ENCODE assay signal across 8 cellular contexts in genomic region chr1:20732588-20733360, GRCh38. TPM values are rescaled to one million over a fixed set of nuclear protein-coding genes. Genes with fewer than 3 reads are reported as not detected.
DNase-seq lines count a peak whose midpoint lies in the region; ATAC-seq, FAIRE-seq and TF ChIP-seq lines count a peak whose summit lies in the region.

Gene SH2D5 (minus strand): TSS chr1:20732703. CDS start chr1:20728044, 4,659 bp downstream.

- H3K4me3 ChIP-seq in SK-N-SH (ENCODE audit: low read depth in 2 of 2, low read length in 1 of 2) (peak within 1 kb of the TSS; percentile 57 to 68), pancreas (peak within 1 kb of the TSS; percentile 33 to 53 (median 47)), thyroid gland (replicated peaks in 1 of 3) (peak within 1 kb of the TSS in 2 of 3 donors; percentile 3 to 47)

- no peaks in the 10 kb centered on the region for H4K20me1 ChIP-seq in SK-N-SH (ENCODE audit: insufficient read depth)

- H3K27me3 ChIP-seq in SK-N-SH (ENCODE audit: insufficient read depth) (no peaks in the 10 kb centered on the region), pancreas (no peaks in the 10 kb centered on the region), thyroid gland (no peaks in the 10 kb centered on the region)

- H3F3A ChIP-seq in SK-N-SH (replicated peaks; ENCODE audit: insufficient read depth), result peaks cover 21% of the 10 kb centered on the region

- H2AFZ ChIP-seq in SK-N-SH (ENCODE audit: low read depth), result peak within 1 kb of the TSS; percentile 60; the same call in 1 of the 2 replicates

- no peaks in the 10 kb centered on the region; the same call in 1 of the 2 replicates for H3K79me2 ChIP-seq in SK-N-SH (ENCODE audit: insufficient read depth)

- ATAC-seq in activated naive CD8-positive, alpha-beta T cell treated with anti-CD3 and anti-CD28 coated beads, Interleukin-2, amount 10 ng/mL, durations not matched to agents 7 days and 5 days (ENCODE audit: low read depth), result peak; percentile 78
- ATAC-seq in Right ventricle myocardium superior (ENCODE audit: poor library complexity), result peak; percentile 75
- peak; percentile 88 to 89 (median 88) for ATAC-seq in pancreas

- peaks cover 10% of the 10 kb centered on the region for H3K36me3 Mint-ChIP-seq in activated naive CD8-positive, alpha-beta T cell treated with anti-CD3 and anti-CD28 coated beads, Interleukin-2, amount 10 ng/mL, durations not matched to agents 7 days and 5 days

- peak within 1 kb of the TSS; percentile 96 for H3K4me2 ChIP-seq in SK-N-SH

- TF ChIP-seq POLR2A in thyroid gland (IDR thresholded peaks at IDR 0.05), result peak in 1 of 2 donors; percentile 58

- no peaks in the 10 kb centered on the region for H3K9me3 Mint-ChIP-seq in activated naive CD8-positive, alpha-beta T cell treated with anti-CD3 and anti-CD28 coated beads, Interleukin-2, amount 10 ng/mL, durations not matched to agents 7 days and 5 days

- intact Hi-C loops in Right ventricle myocardium superior (cut with DNase I), result no loop called here
- intact Hi-C loops in pancreas (cut with DNase I), result no loop called here
- intact Hi-C loops in thyroid gland (cut with DNase I), result no loop called here

- H3K9me2 ChIP-seq in SK-N-SH, result no peaks in the 10 kb centered on the region

- H3K36me3 ChIP-seq in SK-N-SH (replicated peaks in 1 of 2; ENCODE audit: control insufficient read depth in 1 of 2, insufficient read depth in 2 of 2, low read length in 1 of 2) (peaks cover 7 to 18% of the 10 kb centered on the region in 2 experiments), pancreas (no peaks in the 10 kb centered on the region), thyroid gland (no peaks in the 10 kb centered on the region)

- H3K27ac ChIP-seq in SK-N-SH (ENCODE audit: low read depth in 2 of 2, low read length in 1 of 2), result peak within 1 kb of the TSS; percentile 16 to 90; a peak in 3 of 4 replicates
- peak within 1 kb of the TSS in 2 of 4 donors; percentile 10 to 30 for H3K27ac ChIP-seq in pancreas
- H3K27ac ChIP-seq in thyroid gland, result peak within 1 kb of the TSS; percentile 50 to 93 (median 90)

- DNase-seq in Caki2 (ENCODE audit: low read depth), result peak; percentile 97
- peak; percentile 82 for DNase-seq in GM20000 (ENCODE audit: low spot score)
- peak; percentile 29 for DNase-seq in KG1 (lab: John Stamatoyannopoulos, UW)
- peak; percentile 73 for DNase-seq in SK-N-SH
- DNase-seq in activated naive CD8-positive, alpha-beta T cell treated with anti-CD3 and anti-CD28 coated beads, Interleukin-2, amount 10 ng/mL, durations not matched to agents 7 days and 5 days, result peak; percentile 52
- peak; percentile 63 for DNase-seq in Right ventricle myocardium superior
- DNase-seq in pancreas, result peak; percentile 68 to 84 (median 76)
- peak; percentile 92 to 93 for DNase-seq in thyroid gland

- POLR2A ChIA-PET in SK-N-SH (lab: Yijun Ruan, JAX), result interaction anchor here (1.1 kb wide), 1 partner anchor 14 kb away, joined by 3 read pairs; no protein-coding TSS in a partner anchor
- POLR2A ChIA-PET in activated naive CD8-positive, alpha-beta T cell treated with anti-CD3 and anti-CD28 coated beads, Interleukin-2, amount 10 ng/mL, durations not matched to agents 7 days and 5 days (lab: Charles Lee), result no interaction called here

- FAIRE-seq in pancreas (lab: Jason Lieb, UNC), result peak; percentile 74

- in situ Hi-C loops in Caki2 (cut with HindIII; ENCODE audit: low pct_unique_long_range_greater_than_20kb, low sequenced_read_pairs), result no loop called here

- TF ChIP-seq RAD21 in SK-N-SH (IDR thresholded peaks at IDR 0.05; ENCODE audit: low read length), result peak; percentile 52

- no peak within 1 kb of the TSS for H3K27ac Mint-ChIP-seq in activated naive CD8-positive, alpha-beta T cell treated with anti-CD3 and anti-CD28 coated beads, Interleukin-2, amount 10 ng/mL, durations not matched to agents 7 days and 5 days

- peak within 1 kb of the TSS; percentile 79 for H3K9ac ChIP-seq in SK-N-SH

- peaks cover 31% of the 10 kb centered on the region for H3K27me3 Mint-ChIP-seq in activated naive CD8-positive, alpha-beta T cell treated with anti-CD3 and anti-CD28 coated beads, Interleukin-2, amount 10 ng/mL, durations not matched to agents 7 days and 5 days

- peaks cover 14% of the 10 kb centered on the region for H3K4me1 Mint-ChIP-seq in activated naive CD8-positive, alpha-beta T cell treated with anti-CD3 and anti-CD28 coated beads, Interleukin-2, amount 10 ng/mL, durations not matched to agents 7 days and 5 days

- H3K9me3 ChIP-seq in SK-N-SH (no peaks in the 10 kb centered on the region), pancreas (no peaks in the 10 kb centered on the region), thyroid gland (no peaks in the 10 kb centered on the region)

- peak within 1 kb of the TSS; percentile 80 for H3K4me3 Mint-ChIP-seq in activated naive CD8-positive, alpha-beta T cell treated with anti-CD3 and anti-CD28 coated beads, Interleukin-2, amount 10 ng/mL, durations not matched to agents 7 days and 5 days

- TF ChIP-seq CTCF in GM20000 (IDR thresholded peaks at IDR 0.05; ENCODE audit: extremely low read depth, missing control alignments) (no peak), SK-N-SH (IDR thresholded peaks at IDR 0.05) (peak; percentile 47), pancreas (IDR thresholded peaks at IDR 0.05) (peak in 1 of 4 donors; percentile 7), thyroid gland (IDR thresholded peaks at IDR 0.05) (peak in 5 of 6 experiments; percentile 23 to 49 (median 46))

- WGBS in SK-N-SH (ENCODE audit: low lambda C conversion rate), result 1% methylated on average over 27 of the region's 38 CpGs
- WGBS in pancreas, 2 donors, result 1 to 2% methylated on average over 38 of the region's 38 CpGs
- 0 to 3% methylated on average over 16 of the region's 38 CpGs for WGBS in thyroid gland, 2 donors

- CTCF ChIA-PET in SK-N-SH (lab: Yijun Ruan, JAX), result interaction anchor here (0.6 to 2.0 kb wide), 12 partner anchors 10 to 636 kb away, joined by 3 to 11 read pairs (median 3); partner anchors contain the start of gene KIF17

- TF ChIP-seq EP300 in SK-N-SH (IDR thresholded peaks at IDR 0.05; ENCODE audit: borderline replicate concordance in 1 of 2, low read depth in 1 of 2, low read length in 1 of 2), result peak in 1 of 2 experiments; percentile 56; a peak in 1 of 4 replicates

- H3K4me1 ChIP-seq in SK-N-SH (ENCODE audit: control insufficient read depth in 1 of 2, insufficient read depth in 2 of 2, low read depth in 1 of 2, low read length in 1 of 2) (peaks cover 7 to 17% of the 10 kb centered on the region in 2 experiments; a peak in 2 of 4 replicates), pancreas (peaks cover 4 to 9% (median 8%) of the 10 kb centered on the region in 3 donors), thyroid gland (peaks cover 17 to 21% of the 10 kb centered on the region in 2 donors)

TF ChIP-seq in SK-N-SH, 30 proteins besides CTCF, POLR2A, EP300 and RAD21 (continues in another document):
- TF ChIP-seq NRF1 (IDR thresholded peaks at IDR 0.05; ENCODE audit: low read depth, low read length), result no peak
- TF ChIP-seq RFX5 (IDR thresholded peaks at IDR 0.05; ENCODE audit: low read length), result no peak
- TF ChIP-seq, protein P1, sequence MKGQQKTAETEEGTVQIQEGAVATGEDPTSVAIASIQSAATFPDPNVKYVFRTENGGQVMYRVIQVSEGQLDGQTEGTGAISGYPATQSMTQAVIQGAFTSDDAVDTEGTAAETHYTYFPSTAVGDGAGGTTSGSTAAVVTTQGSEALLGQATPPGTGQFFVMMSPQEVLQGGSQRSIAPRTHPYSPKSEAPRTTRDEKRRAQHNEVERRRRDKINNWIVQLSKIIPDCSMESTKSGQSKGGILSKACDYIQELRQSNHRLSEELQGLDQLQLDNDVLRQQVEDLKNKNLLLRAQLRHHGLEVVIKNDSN (IDR thresholded peaks at IDR 0.05; ENCODE audit: borderline replicate concordance, low read depth), result peak; percentile 81
- no peak for TF ChIP-seq MEF2A (IDR thresholded peaks at IDR 0.05; ENCODE audit: borderline replicate concordance, low read depth)
- peak; percentile 13; the same call in 1 of the 2 replicates for TF ChIP-seq FOXM1 (IDR thresholded peaks at IDR 0.05; ENCODE audit: low read depth)
- TF ChIP-seq ELF1 (IDR thresholded peaks at IDR 0.05), result 0 out of 2 replicates have a peak, but pooled peaks have one; percentile 12
- TF ChIP-seq RXRA (IDR thresholded peaks at IDR 0.05; ENCODE audit: borderline replicate concordance, low read depth), result 0 out of 2 replicates have a peak, but pooled peaks have one; percentile 39
- peak; percentile 82 for TF ChIP-seq JUND (IDR thresholded peaks at IDR 0.05)
- no peak for TF ChIP-seq CHD2 (IDR thresholded peaks at IDR 0.05; ENCODE audit: low read length, partially characterized antibody)
- TF ChIP-seq GABPA (IDR thresholded peaks at IDR 0.05; ENCODE audit: low read depth), result no peak
- TF ChIP-seq, protein P2, sequence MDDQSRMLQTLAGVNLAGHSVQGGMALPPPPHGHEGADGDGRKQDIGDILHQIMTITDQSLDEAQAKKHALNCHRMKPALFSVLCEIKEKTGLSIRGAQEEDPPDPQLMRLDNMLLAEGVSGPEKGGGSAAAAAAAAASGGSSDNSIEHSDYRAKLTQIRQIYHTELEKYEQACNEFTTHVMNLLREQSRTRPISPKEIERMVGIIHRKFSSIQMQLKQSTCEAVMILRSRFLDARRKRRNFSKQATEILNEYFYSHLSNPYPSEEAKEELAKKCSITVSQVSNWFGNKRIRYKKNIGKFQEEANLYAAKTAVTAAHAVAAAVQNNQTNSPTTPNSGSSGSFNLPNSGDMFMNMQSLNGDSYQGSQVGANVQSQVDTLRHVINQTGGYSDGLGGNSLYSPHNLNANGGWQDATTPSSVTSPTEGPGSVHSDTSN (IDR thresholded peaks at IDR 0.05), result peak; percentile 56; the same call in 1 of the 2 replicates
- no peak for TF ChIP-seq EZH2phosphoT487 (IDR thresholded peaks at IDR 0.05; ENCODE audit: borderline replicate concordance, low read depth)
- TF ChIP-seq GATA2 (CRISPR knock-in tag; IDR thresholded peaks at IDR 0.05), result no peak
- no peak for TF ChIP-seq FOXJ3 (CRISPR knock-in tag; IDR thresholded peaks at IDR 0.05)
- peak; percentile 68 for TF ChIP-seq NFIC (IDR thresholded peaks at IDR 0.05; ENCODE audit: borderline replicate concordance)

RNA-seq across cellular contexts. Expression of gene SH2D5, which starts in this region (rescaled TPM):
- 9.4 and 9.8 TPM in 2 replicates for total RNA-seq in Caki2 (2014; rRNA removed; shearing (Covaris generic); ENCODE audit: low replicate concordance)
- polyA plus RNA-seq in SK-N-SH (2012; rRNA removed), result 6.1 and 6.5 TPM in 2 replicates
- polyA plus RNA-seq in SK-N-SH (2012; cell fraction: cytosol; rRNA removed), result 3.2 and 4.1 TPM in 2 replicates
- polyA plus RNA-seq in SK-N-SH (2012; cell fraction: nucleus; rRNA removed), result 28.8 and 30.4 TPM in 2 replicates
- under 1 TPM; 0.11 to 0.14 TPM for total RNA-seq in activated naive CD8-positive, alpha-beta T cell treated with anti-CD3 and anti-CD28 coated beads, Interleukin-2, amount 10 ng/mL, durations not matched to agents 7 days and 5 days
- total RNA-seq in Right ventricle myocardium superior, result not detected
- total RNA-seq in pancreas, result under 1 TPM in 2 of 6 donors, not detected in 4; 0.05 to 0.09 TPM
- polyA plus RNA-seq in pancreas, result under 1 TPM in 1 of 2 donors, not detected in 1; 0.27 TPM
- total RNA-seq in thyroid gland, result 1 to 10 TPM in 2 of 4 donors, under 1 TPM in 2; 0.11 to 1.4 (median 0.77) TPM

Comparison
In these comparisons a context has a peak if more than half of its experiments do, and no peak if none do; other contexts are left out.
1. Peak in DNase-seq and ATAC-seq in activated naive CD8-positive, alpha-beta T cell treated with anti-CD3 and anti-CD28 coated beads, Interleukin-2, amount 10 ng/mL, durations not matched to agents 7 days and 5 days; RNA of the gene not detected or under 1 TPM.
2. Peak in DNase-seq and ATAC-seq in Right ventricle myocardium superior; RNA of the gene not detected or under 1 TPM.
3. Peak in DNase-seq, ATAC-seq and H3K4me3 ChIP-seq in pancreas; RNA of the gene not detected or under 1 TPM.
4. DNase-seq: peak in every context shown above with its lines; median percentile 97 in Caki2; 92 in thyroid gland; 82 in GM20000; 76 in pancreas; 73 in SK-N-SH; 63 in Right ventricle myocardium superior; 52 in activated naive CD8-positive, alpha-beta T cell treated with anti-CD3 and anti-CD28 coated beads, Interleukin-2, amount 10 ng/mL, durations not matched to agents 7 days and 5 days; 29 in KG1.